ENCODE assay signal across 8 cellular contexts in the genomic region with DNA sequence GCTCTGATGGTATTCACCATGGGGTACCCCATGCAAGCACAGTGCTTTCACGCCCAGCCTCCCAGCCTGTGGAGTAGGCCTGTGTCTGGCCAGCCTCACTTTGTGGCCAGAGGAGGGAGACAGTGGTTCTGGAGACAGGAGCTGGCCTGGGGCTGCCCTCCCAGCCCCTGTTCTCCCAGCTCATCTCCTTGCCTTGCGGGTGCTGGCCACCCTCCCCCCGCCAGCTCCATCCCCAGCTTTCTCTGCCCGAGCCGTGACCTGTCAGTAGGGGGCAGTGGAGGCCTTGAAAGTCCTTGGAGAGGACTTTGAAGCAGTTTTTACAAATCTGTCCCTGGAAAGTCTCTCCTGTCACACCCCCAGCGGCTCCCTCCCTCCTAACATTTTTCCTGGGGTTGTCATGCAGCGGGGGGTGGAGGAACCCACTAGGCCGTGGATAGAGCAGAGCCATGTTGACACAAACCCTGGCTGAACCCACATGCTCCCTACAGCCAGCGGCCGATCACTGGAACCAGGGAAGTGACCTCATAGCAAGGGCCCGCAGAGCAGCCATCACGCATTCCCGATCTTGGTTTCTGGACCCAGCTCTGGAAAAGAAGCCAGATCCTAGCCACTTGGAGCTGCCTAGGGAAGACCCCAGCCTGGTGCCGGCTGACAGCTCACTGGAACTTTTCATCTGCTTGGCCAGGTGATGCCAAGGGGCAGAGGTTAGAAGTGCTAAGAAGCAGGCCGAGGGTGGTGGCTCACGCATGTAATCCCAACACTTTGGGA.
DNase-seq lines count a peak whose midpoint lies in the region; ATAC-seq and TF ChIP-seq lines count a peak whose summit lies in the region.

No MANE protein-coding gene starts in this region.

- H3K36me3 ChIP-seq in MM.1S (replicated peaks; ENCODE audit: insufficient read depth, low read length) = no peaks in the 10 kb centered on the region

- no peak overlapping the region for H3K4me2 ChIP-seq in MM.1S (ENCODE audit: low read depth, low read length)

- no peak overlapping the region for H2AFZ ChIP-seq in MM.1S (ENCODE audit: low read length)

- H3K27me3 Mint-ChIP-seq in central memory CD8-positive, alpha-beta T cell = no peaks in the 10 kb centered on the region

- peaks cover 99% of the 10 kb centered on the region for H3K79me2 ChIP-seq in MM.1S (ENCODE audit: low read length)

- no peaks in the 10 kb centered on the region for H3K9me3 Mint-ChIP-seq in central memory CD8-positive, alpha-beta T cell

- no peak overlapping the region for H3K4me3 Mint-ChIP-seq in central memory CD8-positive, alpha-beta T cell

- ATAC-seq in central memory CD8-positive, alpha-beta T cell (replicated peaks; ENCODE audit: extremely low read depth, poor library complexity, severe bottlenecking) = no peak
- ATAC-seq in HG02588 (IDR thresholded peaks at IDR 0.05; ENCODE audit: unreplicated experiment) (no peak), HG02642 (IDR thresholded peaks at IDR 0.05; ENCODE audit: poor library complexity, unreplicated experiment) (no peak)

- H3K9me3 ChIP-seq in MM.1S (replicated peaks; ENCODE audit: insufficient read depth, low read length) = no peaks in the 10 kb centered on the region

- no peaks in the 10 kb centered on the region for H3K4me1 ChIP-seq in MM.1S (ENCODE audit: low read length)

- H3K9ac ChIP-seq in MM.1S (ENCODE audit: low read length) = no peak overlapping the region

- peaks cover 70% of the 10 kb centered on the region for H3K4me1 Mint-ChIP-seq in central memory CD8-positive, alpha-beta T cell

- peaks cover 11% of the 10 kb centered on the region for H3K36me3 Mint-ChIP-seq in central memory CD8-positive, alpha-beta T cell (ENCODE audit: insufficient read depth)

- DNase-seq in GM04504 (ENCODE audit: low read depth) (peak; percentile 99), MM.1S (peak; percentile 71), kidney tubule cell (ENCODE audit: low spot score) (peak; percentile 99)
- DNase-seq in activated CD4-positive, CD25-positive, alpha-beta regulatory T cell treated with anti-CD3 and anti-CD28 coated beads, Interleukin-2, amount 50 U/mL, for 72 hours = peak; percentile 83
- peak; percentile 69 to 73 for DNase-seq in central memory CD8-positive, alpha-beta T cell (ENCODE audit: low spot score in 2 of 2)
- DNase-seq in stimulated activated CD4-positive, alpha-beta T cell treated with anti-CD3 and anti-CD28 coated beads, Interleukin-1b, Interleukin-23, amount 100 ng/mL, for 4 hours (ENCODE audit: low read depth in 2 of 2) = peak; percentile 84 to 85

- no peak overlapping the region for H3K27ac Mint-ChIP-seq in central memory CD8-positive, alpha-beta T cell (ENCODE audit: low read depth)

- no peaks in the 10 kb centered on the region for H3F3A ChIP-seq in MM.1S (ENCODE audit: insufficient read depth, low read length)

- no peaks in the 10 kb centered on the region for H4K20me1 ChIP-seq in MM.1S (ENCODE audit: insufficient read depth, low read length)

- H3K27ac ChIP-seq in MM.1S (ENCODE audit: low read length) = no peak overlapping the region

- H3K27me3 ChIP-seq in MM.1S (replicated peaks; ENCODE audit: insufficient read depth, low read length) = no peaks in the 10 kb centered on the region

- peak; percentile 77 for TF ChIP-seq CTCF in MM.1S (IDR thresholded peaks at IDR 0.05; ENCODE audit: low read length)

- H3K4me3 ChIP-seq in MM.1S (ENCODE audit: low read length) = no peak overlapping the region

- H3K9me2 ChIP-seq in MM.1S (replicated peaks; ENCODE audit: insufficient read depth, low read length) = no peaks in the 10 kb centered on the region
